ENCODE assay signal across 9 cellular contexts in the genomic region with DNA sequence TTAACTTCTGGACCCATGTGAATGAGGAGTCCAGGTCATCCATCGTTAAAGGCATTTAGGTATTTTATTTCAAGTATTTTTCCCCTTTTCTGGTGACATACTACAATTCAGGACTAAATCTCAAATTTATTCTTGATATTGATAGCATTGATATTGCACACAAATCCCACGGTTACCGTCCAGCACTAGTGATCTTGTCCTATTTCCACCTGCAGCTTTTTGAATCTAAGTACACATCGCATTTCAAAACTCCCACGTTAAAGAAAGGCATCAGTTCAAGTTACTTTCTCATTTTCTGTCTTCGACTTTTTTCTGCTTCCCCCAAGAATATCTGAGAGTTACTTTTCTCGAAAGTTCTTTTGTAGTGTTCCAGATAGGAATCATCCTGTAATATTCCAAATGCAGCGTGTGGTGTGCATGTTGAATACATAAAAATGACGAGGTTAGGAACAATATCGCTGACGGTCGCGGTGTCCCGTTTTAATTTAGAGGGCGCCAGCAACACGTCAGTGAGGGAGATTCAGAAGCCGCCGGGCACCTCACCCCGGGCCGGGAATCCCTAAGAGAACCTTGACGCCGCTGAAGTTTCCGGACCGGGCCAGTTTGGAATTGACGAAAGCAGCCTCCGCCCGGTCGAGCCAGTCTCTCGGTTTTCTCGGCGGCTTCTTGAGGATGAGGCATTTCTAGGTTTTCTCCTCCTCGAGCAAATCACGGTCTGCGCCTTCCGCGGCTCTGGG. TPM values are rescaled to one million over a fixed set of nuclear protein-coding genes. Genes with fewer than 3 reads are reported as not detected.
A peak's percentile ranks its signal among the peaks of the same experiment; 100 is the strongest.
DNase-seq lines count a peak whose midpoint lies in the region; ATAC-seq and TF ChIP-seq lines count a peak whose summit lies in the region.
"Had no signal": no experiment of that assay in that cellular context is flagged by ENCODE, and none has a peak within 500 bp of the region (broad histone marks: within the 10 kb centered on the region; RNA-seq: fewer than 3 reads in every experiment).

No MANE protein-coding gene starts in this region.

- ATAC-seq in T-cell (replicated peaks in 1 of 4) = no peak
- peak in 3 of 4 donors; percentile 58 to 67 (median 60) for ATAC-seq in heart left ventricle
- no peak for ATAC-seq in HG02610 (IDR thresholded peaks at IDR 0.05; ENCODE audit: unreplicated experiment)
- ATAC-seq in GM21360 (IDR thresholded peaks at IDR 0.05; ENCODE audit: unreplicated experiment) = no peak

- H3K4me3 ChIP-seq in heart left ventricle = peak overlapping the region; percentile 55 to 79 (median 68)
- peak overlapping the region; percentile 52 for H3K4me3 ChIP-seq in smooth muscle cell

- no peak overlapping the region for H3K9ac ChIP-seq in smooth muscle cell (ENCODE audit: low read depth)

- H4K20me1 ChIP-seq in smooth muscle cell (ENCODE audit: low read depth) = no peaks in the 10 kb centered on the region

- H3K27me3 Mint-ChIP-seq in T-cell (peaks cover 56 to 62% of the 10 kb centered on the region in 2 donors), HFFc6 (ENCODE audit: insufficient read depth) (no peaks in the 10 kb centered on the region; the same call in 1 of the 2 replicates)

- CTCF ChIA-PET in T-cell (lab: Charles Lee) = interaction anchor here in 1 of 2 donors (0.5 kb wide), 1 partner anchor 23 kb away, joined by 4 read pairs; no protein-coding TSS in a partner anchor

- peak overlapping the region; percentile 8 for H2AFZ ChIP-seq in smooth muscle cell (ENCODE audit: low read depth)

- H3K4me1 ChIP-seq in heart left ventricle = peaks cover 0 to 21% (median 4%) of the 10 kb centered on the region in 12 donors
- H3K4me1 ChIP-seq in smooth muscle cell (ENCODE audit: low read depth) = peaks cover 12% of the 10 kb centered on the region

- peaks cover 0 to 4% (median 0%) of the 10 kb centered on the region in 12 donors for H3K9me3 ChIP-seq in heart left ventricle
- H3K9me3 ChIP-seq in smooth muscle cell (replicated peaks; ENCODE audit: low read depth) = no peaks in the 10 kb centered on the region

- POLR2A ChIA-PET in T-cell (lab: Charles Lee) = interaction anchor here in 1 of 2 donors (0.6 kb wide), 1 partner anchor 65 kb away, joined by 5 read pairs; no protein-coding TSS in a partner anchor

- H3K27ac Mint-ChIP-seq in T-cell (no peak overlapping the region), HFFc6 (no peak overlapping the region)

- TF ChIP-seq CTCF in heart left ventricle (IDR thresholded peaks at IDR 0.05) (peak in 2 of 12 donors; percentile 11 to 30), smooth muscle cell (IDR thresholded peaks at IDR 0.05; ENCODE audit: borderline replicate concordance, insufficient read depth, poor library complexity, severe bottlenecking) (no peak), HFFc6 (IDR thresholded peaks at IDR 0.05) (no peak)

- no peak for TF ChIP-seq POLR2A in heart left ventricle (IDR thresholded peaks at IDR 0.05)

- H3K36me3 ChIP-seq in heart left ventricle = no peaks in the 10 kb centered on the region
- H3K36me3 ChIP-seq in smooth muscle cell (ENCODE audit: low read depth) = no peaks in the 10 kb centered on the region

- H3F3A ChIP-seq in smooth muscle cell (ENCODE audit: low read depth) = no peaks in the 10 kb centered on the region

- peak overlapping the region; percentile 93 for H3K4me2 ChIP-seq in smooth muscle cell

- WGBS in heart left ventricle, 4 donors = 9 to 19% (median 12%) methylated on average over 18 to 36 of the region's 36 CpGs
- 16% methylated on average over 36 of the region's 36 CpGs for WGBS in smooth muscle cell (ENCODE audit: low lambda C conversion rate)

- H3K79me2 ChIP-seq in smooth muscle cell (ENCODE audit: low read depth) = no peaks in the 10 kb centered on the region

- DNase-seq in NCI-H1417 (lab: John Stamatoyannopoulos, UW) (peak in 2 of 3 experiments; percentile 69 to 74), NCI-H1417 treated with DMSO at 0.1 percent for 48 hours (lab: John Stamatoyannopoulos, UW) (no peak), T-cell (no peak), heart left ventricle (peak in 4 of 5 donors; percentile 41 to 51 (median 44)), smooth muscle cell (lab: John Stamatoyannopoulos, UW; ENCODE audit: unreplicated experiment) (no peak), HFFc6 (no peak)

- H3K4me1 Mint-ChIP-seq in T-cell (peaks cover 18 to 20% (median 20%) of the 10 kb centered on the region in 3 donors), HFFc6 (ENCODE audit: low read depth) (no peaks in the 10 kb centered on the region)

- H3K9me3 Mint-ChIP-seq in T-cell = no peaks in the 10 kb centered on the region
- no peaks in the 10 kb centered on the region for H3K9me3 Mint-ChIP-seq in HFFc6

- intact Hi-C loops in heart left ventricle (cut with DNase I) = loop anchor here (1.0 to 10.0 kb wide), 14 partner anchors 41 to 493 kb away; no protein-coding TSS in a partner anchor

- H3K4me3 Mint-ChIP-seq in T-cell (peak overlapping the region; percentile 0 to 37 (median 27)), HFFc6 (no peak overlapping the region)

- H3K36me3 Mint-ChIP-seq in T-cell = no peaks in the 10 kb centered on the region
- no peaks in the 10 kb centered on the region for H3K36me3 Mint-ChIP-seq in HFFc6 (ENCODE audit: low read depth)

- H3K27ac ChIP-seq in heart left ventricle = peak overlapping the region in 7 of 12 donors; percentile 24 to 81 (median 75)
- H3K27ac ChIP-seq in smooth muscle cell (ENCODE audit: low read depth) = no peak overlapping the region

- H3K27me3 ChIP-seq in heart left ventricle = peaks cover 0 to 53% (median 4%) of the 10 kb centered on the region in 9 donors
- peaks cover 46% of the 10 kb centered on the region for H3K27me3 ChIP-seq in smooth muscle cell (ENCODE audit: low read depth)

RNA-seq across cellular contexts. Expression of a gene that starts 0.6 kb away (rescaled TPM):
- total RNA-seq in T-cell (under 1 TPM in 1 of 5 donors, not detected in 4; 0.12 TPM), heart left ventricle (10 to 100 TPM in 7 of 9 donors, 1 to 10 TPM in 2; 9.5 to 25.4 (median 18.8) TPM), smooth muscle cell (0.40 and 3.9 TPM in 2 replicates)
- polyA plus RNA-seq in heart left ventricle (1 to 10 TPM; 1.3 to 6.2 TPM), smooth muscle cell (0.32 TPM in 1 of 2 replicates, not detected in the other)
- total RNA-seq in HFFc6 (2021; fragmentation: NEBNext Ultra II Directional; extraction: Animal tissue kit (Norgen Biotek cat#: 25700)) = not detected
- total RNA-seq: epithelial cell of proximal tubule had no signal

Comparison
In these comparisons a context has a peak if more than half of its experiments do, and no peak if none do; other contexts are left out.
1. DNase-seq: peak in NCI-H1417 (2 of 3) and heart left ventricle (4 of 5); none in NCI-H1417 treated with DMSO at 0.1 percent for 48 hours (single experiment), T-cell (0 of 34), smooth muscle cell (single experiment) and HFFc6 (single experiment).
2. ATAC-seq: peak in heart left ventricle (3 of 4); none in T-cell (0 of 4), HG02610 (single experiment) and GM21360 (single experiment).